In the genomic region with DNA sequence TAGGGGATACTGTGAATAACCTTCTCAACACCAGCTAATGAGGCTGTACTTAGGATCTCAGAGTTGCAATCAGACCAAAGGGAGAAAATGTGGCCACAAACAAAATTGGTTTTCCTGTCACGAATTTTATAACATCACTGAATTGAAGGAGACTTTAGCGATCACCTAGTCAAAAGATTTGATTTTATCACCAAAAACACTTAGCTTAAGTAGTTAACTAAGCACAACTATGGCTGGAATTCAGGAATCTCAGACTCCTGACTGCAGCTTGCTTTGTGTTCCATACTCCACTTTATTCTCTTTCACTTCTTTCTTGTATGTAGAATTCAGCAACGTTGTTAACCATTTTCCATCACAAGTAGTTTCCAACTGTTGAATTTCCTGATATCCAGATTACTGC, we compare ENCODE assay signal across 1 cellular context.
TF ChIP-seq lines count a peak whose summit lies in the region.

No MANE protein-coding gene starts in this region.

TF ChIP-seq in GM23338, 12 proteins besides CTCF, POLR2A, EP300 and RAD21 (continued from another document):
- TF ChIP-seq, protein P1, sequence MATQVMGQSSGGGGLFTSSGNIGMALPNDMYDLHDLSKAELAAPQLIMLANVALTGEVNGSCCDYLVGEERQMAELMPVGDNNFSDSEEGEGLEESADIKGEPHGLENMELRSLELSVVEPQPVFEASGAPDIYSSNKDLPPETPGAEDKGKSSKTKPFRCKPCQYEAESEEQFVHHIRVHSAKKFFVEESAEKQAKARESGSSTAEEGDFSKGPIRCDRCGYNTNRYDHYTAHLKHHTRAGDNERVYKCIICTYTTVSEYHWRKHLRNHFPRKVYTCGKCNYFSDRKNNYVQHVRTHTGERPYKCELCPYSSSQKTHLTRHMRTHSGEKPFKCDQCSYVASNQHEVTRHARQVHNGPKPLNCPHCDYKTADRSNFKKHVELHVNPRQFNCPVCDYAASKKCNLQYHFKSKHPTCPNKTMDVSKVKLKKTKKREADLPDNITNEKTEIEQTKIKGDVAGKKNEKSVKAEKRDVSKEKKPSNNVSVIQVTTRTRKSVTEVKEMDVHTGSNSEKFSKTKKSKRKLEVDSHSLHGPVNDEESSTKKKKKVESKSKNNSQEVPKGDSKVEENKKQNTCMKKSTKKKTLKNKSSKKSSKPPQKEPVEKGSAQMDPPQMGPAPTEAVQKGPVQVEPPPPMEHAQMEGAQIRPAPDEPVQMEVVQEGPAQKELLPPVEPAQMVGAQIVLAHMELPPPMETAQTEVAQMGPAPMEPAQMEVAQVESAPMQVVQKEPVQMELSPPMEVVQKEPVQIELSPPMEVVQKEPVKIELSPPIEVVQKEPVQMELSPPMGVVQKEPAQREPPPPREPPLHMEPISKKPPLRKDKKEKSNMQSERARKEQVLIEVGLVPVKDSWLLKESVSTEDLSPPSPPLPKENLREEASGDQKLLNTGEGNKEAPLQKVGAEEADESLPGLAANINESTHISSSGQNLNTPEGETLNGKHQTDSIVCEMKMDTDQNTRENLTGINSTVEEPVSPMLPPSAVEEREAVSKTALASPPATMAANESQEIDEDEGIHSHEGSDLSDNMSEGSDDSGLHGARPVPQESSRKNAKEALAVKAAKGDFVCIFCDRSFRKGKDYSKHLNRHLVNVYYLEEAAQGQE (IDR thresholded peaks at IDR 0.05; ENCODE audit: unreplicated experiment), result no peak
- TF ChIP-seq NANOG (IDR thresholded peaks at IDR 0.05; ENCODE audit: borderline replicate concordance) (no peak), ZNF114 (CRISPR knock-in tag; IDR thresholded peaks at IDR 0.05) (no peak), CREB1 (CRISPR knock-in tag; IDR thresholded peaks at IDR 0.05; ENCODE audit: low read depth) (no peak), STAT1 (IDR thresholded peaks at IDR 0.05; ENCODE audit: unreplicated experiment) (no peak), ZNF462 (CRISPR knock-in tag; IDR thresholded peaks at IDR 0.05) (no peak), POLR2AphosphoS5 (IDR thresholded peaks at IDR 0.05; ENCODE audit: low read depth) (no peak), ZNF331 (CRISPR knock-in tag; IDR thresholded peaks at IDR 0.05; ENCODE audit: low read depth) (no peak)
